In the genomic region with DNA sequence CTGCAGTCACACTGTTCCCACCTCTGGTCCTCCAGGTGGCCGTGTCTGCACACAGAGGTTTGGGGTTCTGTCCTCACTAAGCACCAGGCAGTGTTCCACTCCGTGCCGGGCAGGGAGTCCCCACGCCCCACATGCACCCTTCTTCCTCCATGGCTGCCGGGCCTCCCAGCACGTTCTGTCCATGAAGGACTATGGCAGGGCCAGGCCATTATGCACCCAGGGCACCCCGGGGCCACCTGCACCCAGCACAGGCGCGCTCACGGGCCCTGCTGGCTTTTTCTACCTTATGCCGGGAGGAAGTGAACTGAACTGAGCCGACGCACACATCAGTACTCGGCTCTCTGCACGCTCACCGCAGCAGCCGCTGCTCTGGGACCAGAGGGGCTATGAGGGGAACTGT, we compare ENCODE assay signal across 9 cellular contexts. TPM values are rescaled to one million over a fixed set of nuclear protein-coding genes. Genes with fewer than 3 reads are reported as not detected.
"Had no signal": no experiment of that assay in that cellular context is flagged by ENCODE, and none has a peak within 500 bp of the region (broad histone marks: within the 10 kb centered on the region; RNA-seq: fewer than 3 reads in every experiment).

No MANE protein-coding gene starts in this region.

- H3K4me3 ChIP-seq: GM23338 had no signal

- H3K4me2 ChIP-seq: GM23338, KMS-11 had no signal

- DNase-seq: H9, HCEC 1CT, IMR-90, KBM-7 had no signal

- H3K27ac ChIP-seq: KMS-11 had no signal

- H2AFZ ChIP-seq: GM23338 had no signal

- FAIRE-seq: H1, H54, HTR-8/SVneo had no signal

- H3K9ac ChIP-seq: KMS-11 had no signal

RNA-seq across cellular contexts. Expression of gene HES5, which starts 13.9 kb away (rescaled TPM):
- total RNA-seq: H9, IMR-90 had no signal
- polyA plus RNA-seq: H1, IMR-90 had no signal

RNA-seq across cellular contexts. Expression of gene PLCH2, which starts 40.0 kb away (rescaled TPM):
- polyA plus RNA-seq: GM23338 had no signal

RNA-seq across cellular contexts. Expression of gene TNFRSF14, which starts 40.0 kb away (rescaled TPM):
- total RNA-seq: GM23338 had no signal
- polyA plus RNA-seq: GM23338 had no signal
